Comparison of ENCODE assay signal across 7 cellular contexts in genomic region chr7:32691923-32692815, GRCh38.
DNase-seq lines count a peak whose midpoint lies in the region; ATAC-seq, FAIRE-seq and TF ChIP-seq lines count a peak whose summit lies in the region.
"Not testable (repeated sequence)": the region's sequence is repeated elsewhere in the genome, so short reads cannot be mapped to it uniquely, and the experiment has no call there.

No MANE protein-coding gene starts in this region.

- peaks cover 0 to 12% of the 10 kb centered on the region in 2 donors for H3K27me3 Mint-ChIP-seq in natural killer cell treated with Interleukin-12 subunit alpha and Interleukin-12 subunit beta and Interleukin-15 and Interleukin-18, amount 100 ng/mL, for 72 hours

- not testable (repeated sequence) for H3K36me3 ChIP-seq in Panc1 (ENCODE audit: control insufficient read depth, insufficient read depth, low read length)

- not testable (repeated sequence) for TF ChIP-seq POLR2A in H54 (IDR thresholded peaks at IDR 0.05; ENCODE audit: low read depth, low read length)

- H3K4me3 Mint-ChIP-seq in natural killer cell treated with Interleukin-12 subunit alpha and Interleukin-12 subunit beta and Interleukin-15 and Interleukin-18, amount 100 ng/mL, for 72 hours: not testable (repeated sequence)

- intact Hi-C loops in Panc1 (cut with micrococcal nuclease; ENCODE audit: unreplicated experiment): not testable (repeated sequence)

- in situ Hi-C loops in Panc1 (cut with HindIII; ENCODE audit: low pct_unique_long_range_greater_than_20kb, low sequenced_read_pairs): not testable (repeated sequence)

- not testable (repeated sequence) for H3K27ac Mint-ChIP-seq in natural killer cell treated with Interleukin-12 subunit alpha and Interleukin-12 subunit beta and Interleukin-15 and Interleukin-18, amount 100 ng/mL, for 72 hours

- peak; percentile 63 for TF ChIP-seq CTCF in Panc1 (IDR thresholded peaks at IDR 0.05)
- TF ChIP-seq CTCF in fibroblast of villous mesenchyme (IDR thresholded peaks at IDR 0.05; ENCODE audit: insufficient read depth, low read depth, low read length): not testable (repeated sequence)

- not testable (repeated sequence) for H3K4me3 ChIP-seq in Panc1 (ENCODE audit: low read depth in 2 of 2, low read length in 2 of 2); fibroblast of villous mesenchyme (ENCODE audit: low read depth, low read length)

- not testable (repeated sequence) for H3K27me3 ChIP-seq in Panc1 (ENCODE audit: control insufficient read depth, insufficient read depth, low read length)

- H3K4me1 Mint-ChIP-seq in natural killer cell treated with Interleukin-12 subunit alpha and Interleukin-12 subunit beta and Interleukin-15 and Interleukin-18, amount 100 ng/mL, for 72 hours (ENCODE audit: low read depth in 2 of 2): not testable (repeated sequence)

- POLR2A ChIA-PET in Panc1 (lab: Charles Lee): not testable (repeated sequence)

- not testable (repeated sequence) for BruUV-seq in Panc1 (replicated peaks; lab: Mats Ljungman, UMichigan)

- H3K4me1 ChIP-seq in Panc1 (ENCODE audit: control insufficient read depth, insufficient read depth, low read length): not testable (repeated sequence)

- CTCF ChIA-PET in Panc1 (lab: Charles Lee): not testable (repeated sequence)

- peak; percentile 89 for FAIRE-seq in H54 (lab: Jason Lieb, UNC)

- peak overlapping the region; percentile 40 for H3K27ac ChIP-seq in Panc1 (ENCODE audit: low read length)

- DNase-seq in H54 (ENCODE audit: insufficient read length, low spot score); Panc1 (ENCODE audit: low read depth, low spot score); natural killer cell treated with Interleukin-12 subunit alpha and Interleukin-12 subunit beta and Interleukin-15 and Interleukin-18, amount 100 ng/mL, for 72 hours (ENCODE audit: low spot score): not testable (repeated sequence)
- DNase-seq in HT1080 (ENCODE audit: low read depth) (peak; percentile 54), fibroblast of villous mesenchyme (ENCODE audit: low read depth) (peak; percentile 57)
- peak; percentile 9 for DNase-seq in activated naive CD4-positive, alpha-beta T cell treated with Interleukin-2 at 50 U/mL for 16 hours

- ATAC-seq in GM18498 (IDR thresholded peaks at IDR 0.05; ENCODE audit: unreplicated experiment) (peak; percentile 83), Panc1 (peak; percentile 82)
- ATAC-seq in natural killer cell treated with Interleukin-12 subunit alpha and Interleukin-12 subunit beta and Interleukin-15 and Interleukin-18, amount 100 ng/mL, for 72 hours: peak; percentile 71 to 82

- H3K9me3 ChIP-seq in Panc1 (ENCODE audit: control insufficient read depth, insufficient read depth, low read depth, low read length): not testable (repeated sequence)

- not testable (repeated sequence) for H3K36me3 Mint-ChIP-seq in natural killer cell treated with Interleukin-12 subunit alpha and Interleukin-12 subunit beta and Interleukin-15 and Interleukin-18, amount 100 ng/mL, for 72 hours

- H3K9me3 Mint-ChIP-seq in natural killer cell treated with Interleukin-12 subunit alpha and Interleukin-12 subunit beta and Interleukin-15 and Interleukin-18, amount 100 ng/mL, for 72 hours: not testable (repeated sequence)
